Comparison of ENCODE assay signal across 9 cellular contexts in genomic region chr1:79040424-79041089, GRCh38. TPM values are rescaled to one million over a fixed set of nuclear protein-coding genes. Genes with fewer than 3 reads are reported as not detected.
DNase-seq lines count a peak whose midpoint lies in the region; ATAC-seq and TF ChIP-seq lines count a peak whose summit lies in the region.
"Had no signal": no experiment of that assay in that cellular context is flagged by ENCODE, and none has a peak within 500 bp of the region (broad histone marks: within the 10 kb centered on the region; RNA-seq: fewer than 3 reads in every experiment).

No MANE protein-coding gene starts in this region.

- peak overlapping the region; percentile 39 for H3K27ac Mint-ChIP-seq in activated T-cell treated with anti-CD3 and anti-CD28 coated beads, Interleukin-2, amount 50 U/mL, for 24 hours
- H3K27ac Mint-ChIP-seq in stimulated activated memory B cell treated with anti-CD40 and anti-IgM and Interleukin-4, amounts not matched to agents 10 μg/mL and 1 μg/mL and 100 μg/mL, for 72 hours: no peak overlapping the region

- no peaks in the 10 kb centered on the region for H3K27me3 Mint-ChIP-seq in activated T-cell treated with anti-CD3 and anti-CD28 coated beads, Interleukin-2, amount 50 U/mL, for 24 hours
- H3K27me3 Mint-ChIP-seq in stimulated activated memory B cell treated with anti-CD40 and anti-IgM and Interleukin-4, amounts not matched to agents 10 μg/mL and 1 μg/mL and 100 μg/mL, for 72 hours: no peaks in the 10 kb centered on the region

- no peaks in the 10 kb centered on the region for H3K36me3 ChIP-seq in transverse colon

- H3K27me3 ChIP-seq in transverse colon: no peaks in the 10 kb centered on the region

- no peaks in the 10 kb centered on the region for H3K9me3 ChIP-seq in transverse colon

- peaks cover 24% of the 10 kb centered on the region for H3K9me3 Mint-ChIP-seq in activated T-cell treated with anti-CD3 and anti-CD28 coated beads, Interleukin-2, amount 50 U/mL, for 24 hours
- peaks cover 16% of the 10 kb centered on the region for H3K9me3 Mint-ChIP-seq in stimulated activated memory B cell treated with anti-CD40 and anti-IgM and Interleukin-4, amounts not matched to agents 10 μg/mL and 1 μg/mL and 100 μg/mL, for 72 hours

- no peak for TF ChIP-seq POLR2A in transverse colon (IDR thresholded peaks at IDR 0.05)

- H3K27ac ChIP-seq in transverse colon: no peak overlapping the region
- H3K27ac ChIP-seq: C4-2B had no signal

- WGBS in transverse colon (ENCODE audit: low coverage in 1 of 2), 2 donors: 57 to 58% methylated on average over 10 of the region's 10 CpGs

- DNase-seq in activated T-cell treated with anti-CD3 and anti-CD28 coated beads, Interleukin-2, amount 50 U/mL, for 24 hours: no peak
- DNase-seq in activated T-cell treated with anti-CD3 and anti-CD28 coated beads for 4 hours (no peak), SIG-M5 treated with dmso at 0.1 percent for 504 hours (lab: John Stamatoyannopoulos, UW; ENCODE audit: unreplicated experiment) (no peak), transverse colon (no peak), GDM1 (lab: John Stamatoyannopoulos, UW) (no peak)

- ATAC-seq in HG02798 (IDR thresholded peaks at IDR 0.05; ENCODE audit: poor library complexity, unreplicated experiment): peak; percentile 81
- ATAC-seq in stimulated activated memory B cell treated with anti-CD40 and anti-IgM and Interleukin-4, amounts not matched to agents 10 μg/mL and 1 μg/mL and 100 μg/mL, for 72 hours: no peak

- peaks cover 13% of the 10 kb centered on the region for H3K4me1 Mint-ChIP-seq in activated T-cell treated with anti-CD3 and anti-CD28 coated beads, Interleukin-2, amount 50 U/mL, for 24 hours (ENCODE audit: low read depth)
- H3K4me1 Mint-ChIP-seq in stimulated activated memory B cell treated with anti-CD40 and anti-IgM and Interleukin-4, amounts not matched to agents 10 μg/mL and 1 μg/mL and 100 μg/mL, for 72 hours: no peaks in the 10 kb centered on the region

- TF ChIP-seq EP300 in transverse colon (IDR thresholded peaks at IDR 0.05; ENCODE audit: low read depth): no peak

- no peaks in the 10 kb centered on the region for H3K36me3 Mint-ChIP-seq in activated T-cell treated with anti-CD3 and anti-CD28 coated beads, Interleukin-2, amount 50 U/mL, for 24 hours (ENCODE audit: low read depth)
- no peaks in the 10 kb centered on the region for H3K36me3 Mint-ChIP-seq in stimulated activated memory B cell treated with anti-CD40 and anti-IgM and Interleukin-4, amounts not matched to agents 10 μg/mL and 1 μg/mL and 100 μg/mL, for 72 hours

- H3K4me3 ChIP-seq in WI38 (ENCODE audit: low read depth, low read length): peak overlapping the region; percentile 50
- H3K4me3 ChIP-seq in transverse colon: no peak overlapping the region

- no peaks in the 10 kb centered on the region for H3K4me1 ChIP-seq in transverse colon

- intact Hi-C loops in transverse colon (cut with DNase I; ENCODE audit: low total_unique reads): no loop called here

- no peak overlapping the region for H3K4me3 Mint-ChIP-seq in activated T-cell treated with anti-CD3 and anti-CD28 coated beads, Interleukin-2, amount 50 U/mL, for 24 hours
- H3K4me3 Mint-ChIP-seq in stimulated activated memory B cell treated with anti-CD40 and anti-IgM and Interleukin-4, amounts not matched to agents 10 μg/mL and 1 μg/mL and 100 μg/mL, for 72 hours: peak overlapping the region; percentile 54

- TF ChIP-seq CTCF in WI38 (IDR thresholded peaks at IDR 0.05; ENCODE audit: low read depth, low read length): no peak
- no peak for TF ChIP-seq CTCF in transverse colon (IDR thresholded peaks at IDR 0.05)

- in situ Hi-C loops in transverse colon (cut with MboI; ENCODE audit: low pct_ligation_motif_present in 1 of 4, low pct_unique_long_range_greater_than_20kb in 1 of 4, low sequenced_read_pairs in 3 of 4): no loop called here

RNA-seq across cellular contexts. Expression of gene ADGRL4, which starts 34.0 kb away (rescaled TPM):
- total RNA-seq in transverse colon: 1 to 10 TPM in 3 of 4 donors, under 1 TPM in 1; 0.75 to 7.6 (median 3.5) TPM
